18 cellular contexts compared by ENCODE assay signal in genomic region chr9:16681659-16681990, GRCh38.
"Had no signal": no experiment of that assay in that cellular context is flagged by ENCODE, and none has a peak within 500 bp of the region (broad histone marks: within the 10 kb centered on the region; RNA-seq: fewer than 3 reads in every experiment).

No MANE protein-coding gene starts in this region.

- DNase-seq: activated CD4-positive, alpha-beta memory T cell treated with anti-CD3 and anti-CD28 coated beads for 36 hours; activated CD4-positive, alpha-beta T cell treated with anti-CD3 and anti-CD28 coated beads for 1 hour; activated gamma-delta T cell treated with Interleukin-2 at 50 U/mL for 16 hours; activated naive CD8-positive, alpha-beta T cell treated with anti-CD3 and anti-CD28 coated beads for 36 hours; activated T-cell treated with anti-CD3 and anti-CD28 coated beads, Interleukin-2, amount 50 U/mL, for 72 hours; esophagus squamous epithelium; heart right ventricle; islet precursor cell; left ventricle myocardium superior; mesendoderm; ovary; stimulated activated CD4-positive, alpha-beta T cell treated with anti-CD3 and anti-CD28 coated beads, Interleukin-15, amount 100 ng/mL, for 24 hours; stimulated activated CD4-positive, alpha-beta T cell treated with anti-CD3 and anti-CD28 coated beads, Interleukin-4, amount 100 ng/mL, for 24 hours; stimulated activated naive CD8-positive, alpha-beta T cell treated with anti-CD3 and anti-CD28 coated beads, Interleukin-15, amount 100 ng/mL, for 72 hours; T1000 had no signal

- H3K4me3 Mint-ChIP-seq: activated CD4-positive, alpha-beta memory T cell treated with anti-CD3 and anti-CD28 coated beads for 36 hours; activated naive CD8-positive, alpha-beta T cell treated with anti-CD3 and anti-CD28 coated beads for 36 hours; activated T-cell treated with anti-CD3 and anti-CD28 coated beads, Interleukin-2, amount 50 U/mL, for 72 hours; stimulated activated naive CD8-positive, alpha-beta T cell treated with anti-CD3 and anti-CD28 coated beads, Interleukin-15, amount 100 ng/mL, for 72 hours had no signal

- H3K36me3 Mint-ChIP-seq: activated CD4-positive, alpha-beta memory T cell treated with anti-CD3 and anti-CD28 coated beads for 36 hours; activated naive CD8-positive, alpha-beta T cell treated with anti-CD3 and anti-CD28 coated beads for 36 hours had no signal

- H3K27ac ChIP-seq: ascending aorta, esophagus squamous epithelium, ovary, thoracic aorta had no signal

- FAIRE-seq: frontal cortex had no signal

- H3K27ac Mint-ChIP-seq: activated CD4-positive, alpha-beta memory T cell treated with anti-CD3 and anti-CD28 coated beads for 36 hours; activated naive CD8-positive, alpha-beta T cell treated with anti-CD3 and anti-CD28 coated beads for 36 hours; activated T-cell treated with anti-CD3 and anti-CD28 coated beads, Interleukin-2, amount 50 U/mL, for 72 hours; stimulated activated naive CD8-positive, alpha-beta T cell treated with anti-CD3 and anti-CD28 coated beads, Interleukin-15, amount 100 ng/mL, for 72 hours had no signal

- H3K36me3 ChIP-seq: ascending aorta, esophagus squamous epithelium, heart right ventricle, ovary, thoracic aorta had no signal

- H3K9me3 ChIP-seq: ascending aorta, esophagus squamous epithelium, heart right ventricle, ovary, thoracic aorta had no signal

- H3K4me3 ChIP-seq: ascending aorta, esophagus squamous epithelium, heart right ventricle, ovary, thoracic aorta had no signal

- H3K27me3 Mint-ChIP-seq: activated CD4-positive, alpha-beta memory T cell treated with anti-CD3 and anti-CD28 coated beads for 36 hours had no signal

- H3K9me3 Mint-ChIP-seq: activated naive CD8-positive, alpha-beta T cell treated with anti-CD3 and anti-CD28 coated beads for 36 hours; stimulated activated naive CD8-positive, alpha-beta T cell treated with anti-CD3 and anti-CD28 coated beads, Interleukin-15, amount 100 ng/mL, for 72 hours had no signal

- H3K4me1 ChIP-seq: ascending aorta, heart right ventricle had no signal

- H3K4me1 Mint-ChIP-seq: activated naive CD8-positive, alpha-beta T cell treated with anti-CD3 and anti-CD28 coated beads for 36 hours; stimulated activated naive CD8-positive, alpha-beta T cell treated with anti-CD3 and anti-CD28 coated beads, Interleukin-15, amount 100 ng/mL, for 72 hours had no signal
